ENCODE assay signal across 1 cellular context in the genomic region with DNA sequence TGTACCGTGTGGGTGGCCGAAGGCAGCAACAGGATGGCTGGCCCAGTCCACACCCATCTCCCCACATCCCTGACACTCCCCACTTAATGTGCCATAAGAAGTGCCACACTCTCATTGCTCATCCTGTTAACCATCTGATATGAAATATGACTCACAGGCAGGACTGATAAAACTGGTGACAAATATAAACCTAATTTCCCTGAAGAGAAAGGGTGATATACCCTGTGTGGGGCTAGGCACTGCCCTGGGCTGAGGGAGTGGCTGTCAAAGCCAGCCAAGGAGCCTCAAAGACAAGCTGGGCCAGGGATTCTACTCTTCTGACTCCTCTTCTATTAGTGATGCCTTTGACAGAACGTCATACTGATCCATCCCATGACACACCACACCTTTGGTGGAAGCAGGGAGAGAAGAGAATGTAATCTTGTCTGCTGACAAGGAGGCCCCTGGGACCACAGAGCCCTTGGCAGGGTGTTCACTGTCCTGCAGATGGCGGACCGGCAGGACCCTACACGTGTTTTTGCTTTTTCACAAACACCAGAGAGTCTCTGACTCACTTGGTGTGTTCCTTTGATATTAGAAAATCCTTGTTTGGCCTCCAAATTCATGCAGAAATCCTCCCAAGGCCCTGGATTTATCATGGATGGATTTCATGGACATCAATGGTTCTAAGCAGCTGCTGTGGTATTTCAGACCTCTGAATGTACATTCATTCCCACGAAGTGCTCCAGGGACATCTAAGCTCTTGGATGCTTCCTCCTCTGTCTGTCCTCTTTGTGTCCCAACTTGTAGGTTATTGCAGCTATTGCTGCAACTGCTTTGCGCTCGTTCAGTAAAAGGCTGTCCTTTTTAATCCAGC.
TF ChIP-seq lines count a peak whose summit lies in the region.

No MANE protein-coding gene starts in this region.

TF ChIP-seq in HCT116, 20 proteins besides CTCF, POLR2A, EP300 and RAD21:
- TF ChIP-seq SP1 (IDR thresholded peaks at IDR 0.05; ENCODE audit: low read depth) (no peak), POLR2AphosphoS5 (IDR thresholded peaks at IDR 0.05; ENCODE audit: low read depth, low read length) (no peak), CEBPB (IDR thresholded peaks at IDR 0.05; ENCODE audit: low read depth) (no peak), EGR1 (IDR thresholded peaks at IDR 0.05; ENCODE audit: low read depth) (no peak), ZFX (IDR thresholded peaks at IDR 0.05) (no peak)
- TF ChIP-seq, protein P1, sequence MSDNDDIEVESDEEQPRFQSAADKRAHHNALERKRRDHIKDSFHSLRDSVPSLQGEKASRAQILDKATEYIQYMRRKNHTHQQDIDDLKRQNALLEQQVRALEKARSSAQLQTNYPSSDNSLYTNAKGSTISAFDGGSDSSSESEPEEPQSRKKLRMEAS (IDR thresholded peaks at IDR 0.05): no peak
